Comparison of ENCODE assay signal across 1 cellular context in the genomic region with DNA sequence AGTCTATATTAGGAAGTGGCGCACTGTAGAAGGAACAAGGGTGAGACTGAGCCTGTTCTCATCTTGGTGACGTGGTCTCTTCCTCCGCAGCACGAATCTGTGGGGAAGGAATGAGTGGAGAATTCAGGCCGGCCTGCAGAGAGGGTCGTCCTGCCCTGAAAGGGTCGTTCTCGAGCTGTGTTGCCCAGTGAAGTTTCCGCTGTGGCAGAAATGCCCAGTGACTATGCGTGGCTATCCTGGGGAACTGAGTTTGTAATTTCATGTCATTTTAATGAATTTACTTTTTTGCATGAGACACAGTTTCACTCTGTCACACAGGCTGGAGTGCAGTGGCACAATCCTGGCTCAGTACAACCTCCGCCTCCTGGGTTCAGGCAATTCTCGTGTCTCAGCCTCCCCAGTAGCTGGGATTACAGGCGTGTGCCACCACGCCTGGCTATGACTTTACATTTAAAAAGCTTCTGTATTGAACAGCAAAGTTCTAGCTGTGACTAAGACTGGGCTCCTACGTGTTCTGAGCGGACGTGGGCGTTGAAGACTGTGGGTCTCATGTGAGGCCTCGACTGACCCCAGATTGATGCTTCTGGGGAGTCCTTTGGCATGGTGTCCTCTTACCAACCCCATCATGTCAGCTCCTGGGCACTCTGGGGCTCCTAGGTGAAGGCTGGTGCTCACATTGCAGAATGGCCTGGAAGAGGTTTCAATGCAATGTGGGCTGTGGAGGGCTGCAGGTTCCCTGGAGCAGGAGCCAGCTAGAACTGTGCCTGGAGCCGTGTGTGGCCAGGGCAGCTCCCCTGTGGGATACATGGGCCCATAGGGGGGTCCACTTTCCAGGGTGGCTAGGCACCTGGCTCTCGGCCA.
TF ChIP-seq lines count a peak whose summit lies in the region.

No MANE protein-coding gene starts in this region.

TF ChIP-seq in K562, 482 proteins besides CTCF, POLR2A, EP300 and RAD21 (continued from another document):
- TF ChIP-seq, protein P1, sequence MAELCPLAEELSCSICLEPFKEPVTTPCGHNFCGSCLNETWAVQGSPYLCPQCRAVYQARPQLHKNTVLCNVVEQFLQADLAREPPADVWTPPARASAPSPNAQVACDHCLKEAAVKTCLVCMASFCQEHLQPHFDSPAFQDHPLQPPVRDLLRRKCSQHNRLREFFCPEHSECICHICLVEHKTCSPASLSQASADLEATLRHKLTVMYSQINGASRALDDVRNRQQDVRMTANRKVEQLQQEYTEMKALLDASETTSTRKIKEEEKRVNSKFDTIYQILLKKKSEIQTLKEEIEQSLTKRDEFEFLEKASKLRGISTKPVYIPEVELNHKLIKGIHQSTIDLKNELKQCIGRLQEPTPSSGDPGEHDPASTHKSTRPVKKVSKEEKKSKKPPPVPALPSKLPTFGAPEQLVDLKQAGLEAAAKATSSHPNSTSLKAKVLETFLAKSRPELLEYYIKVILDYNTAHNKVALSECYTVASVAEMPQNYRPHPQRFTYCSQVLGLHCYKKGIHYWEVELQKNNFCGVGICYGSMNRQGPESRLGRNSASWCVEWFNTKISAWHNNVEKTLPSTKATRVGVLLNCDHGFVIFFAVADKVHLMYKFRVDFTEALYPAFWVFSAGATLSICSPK (IDR thresholded peaks at IDR 0.05; ENCODE audit: borderline replicate concordance) = no peak
